ENCODE assay signal across 1 cellular context in genomic region chr3:16767006-16767405, GRCh38.
TF ChIP-seq lines count a peak whose summit lies in the region.

No MANE protein-coding gene starts in this region.

TF ChIP-seq in GM23338, 12 proteins besides CTCF, POLR2A, EP300 and RAD21 (continued from another document):
- TF ChIP-seq NANOG (IDR thresholded peaks at IDR 0.05; ENCODE audit: borderline replicate concordance) (no peak), EZH2 (IDR thresholded peaks at IDR 0.05; ENCODE audit: low read depth, unreplicated experiment) (no peak), EZH2phosphoT487 (IDR thresholded peaks at IDR 0.05; ENCODE audit: unreplicated experiment) (no peak), ETS1 (IDR thresholded peaks at IDR 0.05) (no peak), CREB1 (CRISPR knock-in tag; IDR thresholded peaks at IDR 0.05; ENCODE audit: low read depth) (no peak), ZNF462 (CRISPR knock-in tag; IDR thresholded peaks at IDR 0.05) (no peak), STAT1 (IDR thresholded peaks at IDR 0.05; ENCODE audit: unreplicated experiment) (no peak)
